Comparison of ENCODE assay signal across 13 cellular contexts in genomic region chr15:50415752-50416404, GRCh38. TPM values are rescaled to one million over a fixed set of nuclear protein-coding genes. Genes with fewer than 3 reads are reported as not detected.
DNase-seq lines count a peak whose midpoint lies in the region; ATAC-seq, FAIRE-seq and TF ChIP-seq lines count a peak whose summit lies in the region.
"Had no signal": no experiment of that assay in that cellular context is flagged by ENCODE, and none has a peak within 500 bp of the region (broad histone marks: within the 10 kb centered on the region; RNA-seq: fewer than 3 reads in every experiment).

No MANE protein-coding gene starts in this region.

- H3K27ac ChIP-seq in K562 (ENCODE audit: extremely low read depth, low read depth, low read length) (no peak overlapping the region), trophoblast cell (ENCODE audit: low read depth, low read length) (no peak overlapping the region)

- H4K12ac ChIP-seq in trophoblast cell (ENCODE audit: low read depth, low read length), result no peak overlapping the region

- H3K4ac ChIP-seq in trophoblast cell (ENCODE audit: low read depth, low read length), result no peak overlapping the region

- H2AK5ac ChIP-seq in trophoblast cell (ENCODE audit: low read length), result no peak overlapping the region

- no peaks in the 10 kb centered on the region for H4K20me1 ChIP-seq in K562 (replicated peaks; ENCODE audit: control insufficient read depth, insufficient read depth, low read length)

- no peak overlapping the region for H3K4me3 ChIP-seq in K562
- H3K4me3 ChIP-seq in trophoblast cell (ENCODE audit: low read depth, low read length), result no peak overlapping the region

- no peak for TF ChIP-seq POLR2A in K562 (conservative IDR thresholded peaks at IDR 0.05)

- no peak overlapping the region for H4K8ac ChIP-seq in trophoblast cell (ENCODE audit: low read depth, low read length)

- TF ChIP-seq EP300 in K562 (IDR thresholded peaks at IDR 0.05; ENCODE audit: low read length), result no peak

- TF ChIP-seq RAD21 in K562 (CRISPR knock-in tag; conservative IDR thresholded peaks at IDR 0.05 in 1 of 2, IDR thresholded peaks at IDR 0.05 in 1 of 2), result no peak

- no peaks in the 10 kb centered on the region for H3K9me1 ChIP-seq in K562 (ENCODE audit: control insufficient read depth, insufficient read depth, low read length)

- peak overlapping the region; percentile 70; the same call in 1 of the 2 replicates for H2AFZ ChIP-seq in K562 (ENCODE audit: low read depth, low read length)
- H2AFZ ChIP-seq in trophoblast cell (ENCODE audit: insufficient read depth, low read length, poor library complexity), result no peak overlapping the region

- H3K23ac ChIP-seq in trophoblast cell (ENCODE audit: low read length), result no peak overlapping the region

- CTCF ChIA-PET in K562 (lab: Yijun Ruan, JAX; ENCODE audit: low intra/inter-chr PET ratio), result no interaction called here

- H2BK120ac ChIP-seq in trophoblast cell (ENCODE audit: insufficient read depth, low read length, poor library complexity), result no peak overlapping the region

- H3K9me3 ChIP-seq in K562 (replicated peaks; ENCODE audit: control insufficient read depth, insufficient read depth, low read depth, low read length), result no peaks in the 10 kb centered on the region
- peaks cover 5% of the 10 kb centered on the region for H3K9me3 ChIP-seq in trophoblast cell (ENCODE audit: insufficient read depth, low read depth, low read length)
- H3K9me3 ChIP-seq: BE2C had no signal

- H3K9ac ChIP-seq in K562 (ENCODE audit: insufficient read depth in 1 of 2, low read depth in 2 of 2, low read length in 2 of 2), result no peak overlapping the region
- no peak overlapping the region for H3K9ac ChIP-seq in trophoblast cell (ENCODE audit: low read length)

- WGBS in K562 (ENCODE audit: insufficient coverage, low coverage, missing lambda C conversion rate), result 85% methylated on average over 2 of the region's 3 CpGs
- WGBS in trophoblast cell (ENCODE audit: extremely low coverage, insufficient coverage, insufficient read length), result no CpG with 5 or more reads among the region's 3 CpGs

- no peak overlapping the region for H4K91ac ChIP-seq in trophoblast cell (ENCODE audit: low read depth, low read length)

- H3K18ac ChIP-seq in trophoblast cell (ENCODE audit: low read length), result no peak overlapping the region

- FAIRE-seq in K562 (lab: Jason Lieb, UNC), result peak; percentile 71

- H3K79me2 ChIP-seq in K562 (ENCODE audit: control insufficient read depth, insufficient read depth, low read length) (no peaks in the 10 kb centered on the region), trophoblast cell (ENCODE audit: control insufficient read depth, insufficient read depth, low read length, poor library complexity) (no peaks in the 10 kb centered on the region)

- DNase-seq in DMS53 (lab: John Stamatoyannopoulos, UW), result peak; percentile 76
- peak; percentile 9 for DNase-seq in KBM-7
- DNase-seq in K562 (ENCODE audit: extremely low read depth in 1 of 4, low spot score in 3 of 4), result peak in 3 of 4 experiments; percentile 25 to 27 (median 26)
- no peak for DNase-seq in left colon
- DNase-seq in GM10266 (ENCODE audit: extremely low spot score), result no peak
- no peak for DNase-seq in trophoblast cell
- DNase-seq: activated CD4-positive, alpha-beta T cell treated with anti-CD3 and anti-CD28 coated beads for 1 hour; BE2C; hypothalamus; NCI-H1930; right cardiac atrium had no signal

- H3K79me1 ChIP-seq in trophoblast cell (ENCODE audit: low read length), result no peaks in the 10 kb centered on the region

- H3K4me1 ChIP-seq in K562 (replicated peaks in 1 of 2; ENCODE audit: control insufficient read depth in 2 of 2, insufficient read depth in 2 of 2, low read length in 2 of 2), result peaks cover 0 to 11% of the 10 kb centered on the region in 2 experiments; a peak in 3 of 5 replicates
- H3K4me1 ChIP-seq in trophoblast cell (ENCODE audit: control insufficient read depth in 1 of 2, insufficient read depth in 2 of 2, low read length in 2 of 2), result no peaks in the 10 kb centered on the region

- peak; percentile 59 for ATAC-seq in K562
- peak; percentile 75 for ATAC-seq in left colon
- no peak for ATAC-seq in HG02759 (IDR thresholded peaks at IDR 0.05; ENCODE audit: unreplicated experiment)
- ATAC-seq in GM21381 (IDR thresholded peaks at IDR 0.05; ENCODE audit: unreplicated experiment), result no peak
- ATAC-seq: right cardiac atrium had no signal

- POLR2A ChIA-PET in K562 (lab: Yijun Ruan, JAX), result interaction anchor here (0.5 to 1.3 kb wide), 7 partner anchors 9 to 506 kb away, joined by 3 to 5 read pairs (median 3); partner anchors contain the start of gene USP8

- TF ChIP-seq CTCF in K562 (IDR thresholded peaks at IDR 0.05 in 2 of 3, conservative IDR thresholded peaks at IDR 0.05 in 1 of 3; ENCODE audit: insufficient read depth in 2 of 3, low read depth in 1 of 3, low read length in 3 of 3) (no peak), GM10266 (IDR thresholded peaks at IDR 0.05; ENCODE audit: control insufficient read depth, insufficient read depth, low read depth, missing control alignments) (no peak)

- H3K36me3 ChIP-seq in K562 (ENCODE audit: control insufficient read depth, insufficient read depth, low read length) (no peaks in the 10 kb centered on the region), trophoblast cell (ENCODE audit: control insufficient read depth in 1 of 2, insufficient read depth in 2 of 2, low read length in 2 of 2) (no peaks in the 10 kb centered on the region)
- H3K36me3 ChIP-seq: BE2C had no signal

- H3K27me3 ChIP-seq in K562 (ENCODE audit: control insufficient read depth in 2 of 2, insufficient read depth in 2 of 2, low read length in 2 of 2), result no peaks in the 10 kb centered on the region
- H3K27me3 ChIP-seq in trophoblast cell (ENCODE audit: insufficient read depth, low read length), result no peaks in the 10 kb centered on the region
- H3K27me3 ChIP-seq: BE2C had no signal

- no peak overlapping the region for H3K14ac ChIP-seq in trophoblast cell (ENCODE audit: low read length)

- no peak overlapping the region for H2BK12ac ChIP-seq in trophoblast cell (ENCODE audit: low read length)

- intact Hi-C loops in K562 (cut with micrococcal nuclease) (no loop called here), left colon (cut with DNase I, micrococcal nuclease) (no loop called here)

- H2BK5ac ChIP-seq in trophoblast cell (ENCODE audit: low read depth, low read length, poor library complexity), result no peak overlapping the region

- BruUV-seq in K562 (replicated peaks; lab: Mats Ljungman, UMichigan), result no TSS peak

- H3K4me2 ChIP-seq in K562 (ENCODE audit: insufficient read depth, low read length) (no peak overlapping the region), trophoblast cell (ENCODE audit: low read length) (no peak overlapping the region)

- in situ Hi-C loops in KBM-7 (cut with MboI; ENCODE audit: low pct_unique_long_range_greater_than_20kb, low sequenced_read_pairs) (no loop called here), K562 (cut with MboI) (no loop called here)

TF ChIP-seq in K562, 482 proteins besides CTCF, POLR2A, EP300 and RAD21 (continues in another document):
- TF ChIP-seq PHF21A (IDR thresholded peaks at IDR 0.05; ENCODE audit: borderline replicate concordance, low read depth) (no peak), KDM5B (IDR thresholded peaks at IDR 0.05; ENCODE audit: insufficient replicate concordance, low read depth, low read length) (no peak), NR2C1 (IDR thresholded peaks at IDR 0.05) (peak; percentile 31; the same call in 1 of the 2 replicates), NR2C1 (tag; IDR thresholded peaks at IDR 0.05) (no peak), STAT6 (CRISPR knock-in tag; IDR thresholded peaks at IDR 0.05) (no peak), SMAD4 (CRISPR knock-in tag; conservative IDR thresholded peaks at IDR 0.05) (no peak), ATF7 (IDR thresholded peaks at IDR 0.05) (no peak)

RNA-seq across cellular contexts. Expression of gene USP8, which starts 8.3 kb away (rescaled TPM):
- total RNA-seq in K562 (2011; cell fraction: chromatin; rRNA removed; ENCODE audit: low replicate concordance), result 76.5 and 128 TPM in 2 replicates
- 81.5 and 84.1 TPM in 2 replicates for total RNA-seq in K562 (2011; cell fraction: nucleolus; rRNA removed)
- total RNA-seq in K562 (2011; cell fraction: nucleoplasm; rRNA removed), result 60.6 and 80.5 TPM in 2 replicates
- 27.2 and 35.1 TPM in 2 replicates for total RNA-seq in K562 (2014; rRNA removed)
- total RNA-seq in K562 (2014; rRNA removed; fragmentation: Illumina TruSeq; extraction: Trizol), result 54.4 and 56.1 TPM in 2 replicates
- total RNA-seq in K562 (2015; rRNA removed; fragmentation: Illumina TruSeq; extraction: Trizol), result 56.4 and 57.5 TPM in 2 replicates
- 46.1 and 48.3 TPM in 2 replicates for total RNA-seq in K562 (2021)
- 49.7 and 58.4 TPM in 2 replicates for polyA plus RNA-seq in K562 (2011; rRNA removed)
- polyA plus RNA-seq in K562 (2011; cell fraction: cytosol; rRNA removed), result 13.3 and 24.7 TPM in 2 replicates
- 27.3 and 40.1 TPM in 2 replicates for polyA plus RNA-seq in K562 (2011; cell fraction: nucleus; rRNA removed)
- polyA plus RNA-seq in K562 (2012), result 32.0 and 47.1 TPM in 2 replicates
- polyA plus RNA-seq in K562 (2014; fragmentation: Illumina TruSeq; extraction: Trizol), result 49.7 and 54.4 TPM in 2 replicates
- polyA plus RNA-seq in K562 (2014; fragmentation: Nextera tagmentation; extraction: Ambion mirVana), result 10 to 100 TPM; 43.9 to 44.8 TPM
- 32.4 and 36.2 TPM in 2 replicates for polyA plus RNA-seq in K562 (2014; rRNA removed)
- polyA minus RNA-seq in K562 (2011; rRNA and poly(A)+ RNA removed), result 85.4 and 85.7 TPM in 2 replicates
- polyA minus RNA-seq in K562 (2011; cell fraction: cytosol; rRNA and poly(A)+ RNA removed), result 28.7 and 37.9 TPM in 2 replicates
- 57.1 and 82.0 TPM in 2 replicates for polyA minus RNA-seq in K562 (2011; cell fraction: nucleus; rRNA and poly(A)+ RNA removed)
- 10 to 100 TPM; 72.2 to 74.9 TPM for total RNA-seq in left colon
- 58.3 and 59.8 TPM in 2 replicates for polyA plus RNA-seq in trophoblast cell (2013)

Comparison
In these comparisons a context has a peak if more than half of its experiments do, and no peak if none do; other contexts are left out.
1. DNase-seq: peak in DMS53 (single experiment), KBM-7 (single experiment) and K562 (3 of 4); none in left colon (0 of 2), GM10266 (single experiment) and trophoblast cell (0 of 2).
2. ATAC-seq: peak in K562 (single experiment) and left colon (single experiment); none in HG02759 (single experiment) and GM21381 (single experiment).